In the genomic region with DNA sequence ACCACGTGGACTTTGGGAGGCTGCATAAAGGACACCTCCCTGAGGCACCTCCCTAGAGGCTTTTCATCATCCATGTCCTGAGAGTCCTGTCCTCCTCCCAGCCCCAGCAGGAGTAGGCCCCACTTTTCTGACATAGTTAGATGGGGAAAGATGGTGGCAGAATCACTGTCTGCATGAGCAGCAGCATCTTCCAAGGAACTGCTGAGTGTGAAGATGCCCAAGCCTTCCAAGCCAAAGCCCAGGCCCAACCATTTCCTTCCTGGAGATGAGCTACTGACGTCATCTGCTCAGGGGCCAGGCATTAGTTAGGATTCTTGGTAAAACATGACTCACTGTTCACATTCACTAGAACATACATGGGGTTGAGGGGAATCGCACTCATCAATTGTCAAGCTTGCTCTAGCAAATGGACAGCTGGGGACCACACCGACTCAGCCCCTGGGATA, we compare ENCODE assay signal across 9 cellular contexts. TPM values are rescaled to one million over a fixed set of nuclear protein-coding genes. Genes with fewer than 3 reads are reported as not detected.
DNase-seq lines count a peak whose midpoint lies in the region; ATAC-seq, FAIRE-seq and TF ChIP-seq lines count a peak whose summit lies in the region.
"Had no signal": no experiment of that assay in that cellular context is flagged by ENCODE, and none has a peak within 500 bp of the region (broad histone marks: within the 10 kb centered on the region; RNA-seq: fewer than 3 reads in every experiment).

No MANE protein-coding gene starts in this region.

- intact Hi-C loops in pancreas (cut with DNase I) = no loop called here

- 83 to 84% methylated on average over 4 of the region's 4 CpGs for WGBS in pancreas, 2 donors

- H3K4me1 ChIP-seq in MM.1S (ENCODE audit: low read length) (peaks cover 49% of the 10 kb centered on the region), pancreas (no peaks in the 10 kb centered on the region), Peyer's patch (peaks cover 0 to 12% (median 3%) of the 10 kb centered on the region in 4 donors)

- no peaks in the 10 kb centered on the region for H3K36me3 ChIP-seq in MM.1S (replicated peaks; ENCODE audit: insufficient read depth, low read length)
- no peaks in the 10 kb centered on the region for H3K36me3 ChIP-seq in pancreas
- H3K36me3 ChIP-seq in Peyer's patch = peaks cover 0 to 46% (median 0%) of the 10 kb centered on the region in 3 donors

- peaks cover 33% of the 10 kb centered on the region for H3K79me2 ChIP-seq in MM.1S (ENCODE audit: low read length)

- H3F3A ChIP-seq in MM.1S (ENCODE audit: insufficient read depth, low read length) = peaks cover 37% of the 10 kb centered on the region

- H2AFZ ChIP-seq in MM.1S (ENCODE audit: low read length) = no peak overlapping the region

- DNase-seq in Daoy (ENCODE audit: low read depth) = peak; percentile 78
- no peak for DNase-seq in MM.1S
- DNase-seq in astrocyte of the cerebellum (ENCODE audit: low read depth) = peak; percentile 57
- DNase-seq in pancreas = no peak
- DNase-seq in Peyer's patch = no peak
- DNase-seq in NCI-H2171 treated with DMSO at 0.1 percent for 48 hours (lab: John Stamatoyannopoulos, UW) = no peak
- DNase-seq: NCI-H526 had no signal

- ATAC-seq in pancreas (peak in 3 of 4 donors; percentile 18 to 59 (median 27)), HG02678 (IDR thresholded peaks at IDR 0.05; ENCODE audit: unreplicated experiment) (no peak), HG03439 (IDR thresholded peaks at IDR 0.05; ENCODE audit: unreplicated experiment) (no peak)

- no peaks in the 10 kb centered on the region for H4K20me1 ChIP-seq in MM.1S (ENCODE audit: insufficient read depth, low read length)

- TF ChIP-seq CTCF in MM.1S (IDR thresholded peaks at IDR 0.05; ENCODE audit: low read length) (no peak), astrocyte of the cerebellum (IDR thresholded peaks at IDR 0.05; ENCODE audit: low read depth, low read length, missing control alignments) (no peak), pancreas (IDR thresholded peaks at IDR 0.05) (no peak), Peyer's patch (IDR thresholded peaks at IDR 0.05) (no peak)

- TF ChIP-seq POLR2A in Peyer's patch (IDR thresholded peaks at IDR 0.05) = no peak

- H3K27me3 ChIP-seq in MM.1S (replicated peaks; ENCODE audit: insufficient read depth, low read length) = no peaks in the 10 kb centered on the region
- no peaks in the 10 kb centered on the region for H3K27me3 ChIP-seq in pancreas
- no peaks in the 10 kb centered on the region for H3K27me3 ChIP-seq in Peyer's patch

- peak overlapping the region; percentile 86; the same call in 1 of the 2 replicates for H3K27ac ChIP-seq in MM.1S (ENCODE audit: low read length)
- no peak overlapping the region for H3K27ac ChIP-seq in pancreas
- no peak overlapping the region for H3K27ac ChIP-seq in Peyer's patch

- FAIRE-seq in pancreas (lab: Jason Lieb, UNC) = no peak

- H3K4me3 ChIP-seq in MM.1S (ENCODE audit: low read length) (no peak overlapping the region), astrocyte of the cerebellum (ENCODE audit: low read depth, low read length) (no peak overlapping the region), pancreas (no peak overlapping the region), Peyer's patch (no peak overlapping the region)

- H3K9me3 ChIP-seq in MM.1S (replicated peaks; ENCODE audit: insufficient read depth, low read length) (no peaks in the 10 kb centered on the region), pancreas (no peaks in the 10 kb centered on the region), Peyer's patch (no peaks in the 10 kb centered on the region)

- peak overlapping the region; percentile 66; the same call in 1 of the 2 replicates for H3K4me2 ChIP-seq in MM.1S (ENCODE audit: low read depth, low read length)

- no peak overlapping the region for H3K9ac ChIP-seq in MM.1S (ENCODE audit: low read length)

- H3K9me2 ChIP-seq in MM.1S (replicated peaks; ENCODE audit: insufficient read depth, low read length) = no peaks in the 10 kb centered on the region

- in situ Hi-C loops in astrocyte of the cerebellum (cut with HindIII; ENCODE audit: low sequenced_read_pairs) = no loop called here

RNA-seq across cellular contexts. Expression of a gene that starts 37.3 kb away (rescaled TPM):
- 10.1 and 12.1 TPM in 2 replicates for total RNA-seq in Daoy (2014; rRNA removed; shearing (Covaris generic))
- total RNA-seq in pancreas (1 to 10 TPM; 1.3 to 5.5 (median 3.5) TPM), Peyer's patch (100 to 1,000 TPM in 3 of 4 donors, 10 to 100 TPM in 1; 75.1 to 193 (median 156) TPM)
- polyA plus RNA-seq in pancreas = 1 to 10 TPM; 1.2 to 1.7 TPM

RNA-seq across cellular contexts. Expression of a gene that starts 47.8 kb away (rescaled TPM):
- 19.3 and 20.6 TPM in 2 replicates for total RNA-seq in Daoy (2014; rRNA removed; shearing (Covaris generic))
- total RNA-seq in pancreas (10 to 100 TPM; 17.9 to 45.5 (median 20.1) TPM), Peyer's patch (10 to 100 TPM in 3 of 4 donors, 1 to 10 TPM in 1; 9.8 to 80.9 (median 36.8) TPM)
- polyA plus RNA-seq in pancreas = 10 to 100 TPM; 36.6 to 48.1 TPM

Comparison
In these comparisons a context has a peak if more than half of its experiments do, and no peak if none do; other contexts are left out.
1. DNase-seq: peak in Daoy (single experiment) and astrocyte of the cerebellum (single experiment); none in MM.1S (single experiment), pancreas (0 of 6), Peyer's patch (0 of 3) and NCI-H2171 treated with DMSO at 0.1 percent for 48 hours (single experiment).
2. ATAC-seq: peak in pancreas (3 of 4); none in HG02678 (single experiment) and HG03439 (single experiment).